ENCODE assay signal across 3 cellular contexts in genomic region chr7:1679966-1680730, GRCh38.
TF ChIP-seq lines count a peak whose summit lies in the region.

No MANE protein-coding gene starts in this region.

TF ChIP-seq in SK-N-SH, 30 proteins besides CTCF, POLR2A, EP300 and RAD21:
- TF ChIP-seq ELF1 (IDR thresholded peaks at IDR 0.05) (no peak), GATA2 (CRISPR knock-in tag; IDR thresholded peaks at IDR 0.05) (no peak), NFIC (IDR thresholded peaks at IDR 0.05; ENCODE audit: borderline replicate concordance) (no peak)
- TF ChIP-seq, protein P1, sequence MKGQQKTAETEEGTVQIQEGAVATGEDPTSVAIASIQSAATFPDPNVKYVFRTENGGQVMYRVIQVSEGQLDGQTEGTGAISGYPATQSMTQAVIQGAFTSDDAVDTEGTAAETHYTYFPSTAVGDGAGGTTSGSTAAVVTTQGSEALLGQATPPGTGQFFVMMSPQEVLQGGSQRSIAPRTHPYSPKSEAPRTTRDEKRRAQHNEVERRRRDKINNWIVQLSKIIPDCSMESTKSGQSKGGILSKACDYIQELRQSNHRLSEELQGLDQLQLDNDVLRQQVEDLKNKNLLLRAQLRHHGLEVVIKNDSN (IDR thresholded peaks at IDR 0.05; ENCODE audit: borderline replicate concordance, low read depth), result no peak

TF ChIP-seq in SK-N-SH treated with all-trans-retinoic acid at 6 μM for 48 hours, 23 proteins besides CTCF, POLR2A, EP300 and RAD21:
- TF ChIP-seq TOX (CRISPR knock-in tag; IDR thresholded peaks at IDR 0.05; ENCODE audit: borderline replicate concordance) (no peak), CSRNP3 (CRISPR knock-in tag; IDR thresholded peaks at IDR 0.05) (no peak), CREB5 (CRISPR knock-in tag; IDR thresholded peaks at IDR 0.05; ENCODE audit: low read depth) (no peak), RARB (CRISPR knock-in tag; IDR thresholded peaks at IDR 0.05) (no peak), ZNF70 (CRISPR knock-in tag; IDR thresholded peaks at IDR 0.05) (no peak), ARNTL (CRISPR knock-in tag; IDR thresholded peaks at IDR 0.05; ENCODE audit: borderline replicate concordance, low read depth) (no peak), PPARA (CRISPR knock-in tag; IDR thresholded peaks at IDR 0.05; ENCODE audit: borderline replicate concordance) (no peak), OSR1 (CRISPR knock-in tag; IDR thresholded peaks at IDR 0.05) (no peak), CSDC2 (CRISPR knock-in tag; IDR thresholded peaks at IDR 0.05) (no peak), TSHZ2 (CRISPR knock-in tag; IDR thresholded peaks at IDR 0.05) (no peak), ZC3H10 (CRISPR knock-in tag; IDR thresholded peaks at IDR 0.05) (no peak), ZFP30 (CRISPR knock-in tag; IDR thresholded peaks at IDR 0.05) (no peak), BACH2 (CRISPR knock-in tag; IDR thresholded peaks at IDR 0.05; ENCODE audit: borderline replicate concordance) (no peak), ZNF8 (CRISPR knock-in tag; IDR thresholded peaks at IDR 0.05) (no peak), TCF4 (CRISPR knock-in tag; IDR thresholded peaks at IDR 0.05; ENCODE audit: borderline replicate concordance) (no peak), SNAI2 (CRISPR knock-in tag; IDR thresholded peaks at IDR 0.05) (no peak), ZNF565 (CRISPR knock-in tag; conservative IDR thresholded peaks at IDR 0.05; ENCODE audit: low read depth) (no peak), ISL1 (CRISPR knock-in tag; IDR thresholded peaks at IDR 0.05) (no peak)

TF ChIP-seq in H1, 55 proteins besides CTCF, POLR2A, EP300 and RAD21:
- no peak for TF ChIP-seq TCF12 (IDR thresholded peaks at IDR 0.05; ENCODE audit: low read depth, low read length)
- TF ChIP-seq TEAD4 (IDR thresholded peaks at IDR 0.05; ENCODE audit: low read depth, low read length), result no peak
- TF ChIP-seq PHF8 (conservative IDR thresholded peaks at IDR 0.05; ENCODE audit: low read depth, low read length), result no peak
- TF ChIP-seq TAF7 (optimal IDR thresholded peaks at IDR 0.05; ENCODE audit: borderline replicate concordance, low read depth, low read length), result no peak
- no peak for TF ChIP-seq SIRT6 (IDR thresholded peaks at IDR 0.05; ENCODE audit: low read length)
- TF ChIP-seq SP2 (IDR thresholded peaks at IDR 0.05; ENCODE audit: low read length), result no peak
- TF ChIP-seq CHD2 (IDR thresholded peaks at IDR 0.05; ENCODE audit: low read length), result no peak
- TF ChIP-seq FOSL1 (IDR thresholded peaks at IDR 0.05; ENCODE audit: insufficient read depth, low read depth, low read length), result no peak
- no peak for TF ChIP-seq NANOG (IDR thresholded peaks at IDR 0.05; ENCODE audit: insufficient read depth, low read depth, low read length, poor library complexity, severe bottlenecking)
- no peak for TF ChIP-seq SAP30 (IDR thresholded peaks at IDR 0.05; ENCODE audit: insufficient read depth, insufficient replicate concordance, low read length)
- TF ChIP-seq CREB1 (IDR thresholded peaks at IDR 0.05), result no peak
- TF ChIP-seq, protein P2, sequence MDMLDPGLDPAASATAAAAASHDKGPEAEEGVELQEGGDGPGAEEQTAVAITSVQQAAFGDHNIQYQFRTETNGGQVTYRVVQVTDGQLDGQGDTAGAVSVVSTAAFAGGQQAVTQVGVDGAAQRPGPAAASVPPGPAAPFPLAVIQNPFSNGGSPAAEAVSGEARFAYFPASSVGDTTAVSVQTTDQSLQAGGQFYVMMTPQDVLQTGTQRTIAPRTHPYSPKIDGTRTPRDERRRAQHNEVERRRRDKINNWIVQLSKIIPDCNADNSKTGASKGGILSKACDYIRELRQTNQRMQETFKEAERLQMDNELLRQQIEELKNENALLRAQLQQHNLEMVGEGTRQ (IDR thresholded peaks at IDR 0.05; ENCODE audit: low read length), result no peak
- no peak for TF ChIP-seq MAFK (IDR thresholded peaks at IDR 0.05; ENCODE audit: low read depth, low read length)
- TF ChIP-seq POU5F1 (IDR thresholded peaks at IDR 0.05; ENCODE audit: low read depth, low read length), result no peak
- no peak for TF ChIP-seq BCL11A (IDR thresholded peaks at IDR 0.05; ENCODE audit: low read depth in 2 of 2, low read length in 2 of 2)
- no peak for TF ChIP-seq SUZ12 (IDR thresholded peaks at IDR 0.05; ENCODE audit: low read length)
TF ChIP-seq in H1: peak in this region for 0.
